8 cellular contexts compared by ENCODE assay signal in genomic region chr4:152352645-152353116, GRCh38.
DNase-seq lines count a peak whose midpoint lies in the region; ATAC-seq, FAIRE-seq and TF ChIP-seq lines count a peak whose summit lies in the region.

No MANE protein-coding gene starts in this region.

- ATAC-seq in right lobe of liver: peak; percentile 85 to 97 (median 92)

- no peaks in the 10 kb centered on the region for H3K27me3 ChIP-seq in right lobe of liver

- peak overlapping the region; percentile 47 to 79 for H3K27ac ChIP-seq in coronary artery
- H3K27ac ChIP-seq in right lobe of liver: no peak overlapping the region
- H3K27ac ChIP-seq in substantia nigra (ENCODE audit: low read depth, low read length, poor library complexity, severe bottlenecking): no peak overlapping the region

- H3K9me3 ChIP-seq in right lobe of liver: no peaks in the 10 kb centered on the region

- 60% methylated on average over 10 of the region's 10 CpGs for WGBS in right lobe of liver (ENCODE audit: insufficient coverage, low coverage, low lambda C conversion rate, missing lambda C conversion rate)

- peaks cover 0 to 7% (median 2%) of the 10 kb centered on the region in 4 donors for H3K4me1 ChIP-seq in right lobe of liver

- DNase-seq in D341Med (ENCODE audit: low spot score): peak; percentile 74
- DNase-seq in GM20000 (ENCODE audit: low spot score): peak; percentile 40
- DNase-seq in HTR-8/SVneo (ENCODE audit: insufficient read length, low spot score): peak; percentile 69
- peak; percentile 53 for DNase-seq in OCI-M1 (lab: John Stamatoyannopoulos, UW)
- peak; percentile 77 for DNase-seq in coronary artery (ENCODE audit: low spot score)
- DNase-seq in right lobe of liver: no peak
- DNase-seq in substantia nigra (lab: John Stamatoyannopoulos, UW): peak in 34 of 49 donors; percentile 1 to 64 (median 16)
- no peak for DNase-seq in effector CD8-positive, alpha-beta T cell (lab: John Stamatoyannopoulos, UW)

- intact Hi-C loops in right lobe of liver (cut with DNase I): no loop called here

- no peaks in the 10 kb centered on the region for H3K36me3 ChIP-seq in right lobe of liver

- H3K4me3 ChIP-seq in coronary artery (peak overlapping the region; percentile 72), right lobe of liver (peak overlapping the region in 1 of 3 donors; percentile 1)

- FAIRE-seq in HTR-8/SVneo (lab: Jason Lieb, UNC): peak; percentile 95

- TF ChIP-seq CTCF in GM20000 (IDR thresholded peaks at IDR 0.05; ENCODE audit: extremely low read depth, missing control alignments): no peak
- no peak for TF ChIP-seq CTCF in coronary artery (IDR thresholded peaks at IDR 0.05)
- TF ChIP-seq CTCF in right lobe of liver (IDR thresholded peaks at IDR 0.05): no peak

- TF ChIP-seq POLR2A in right lobe of liver (IDR thresholded peaks at IDR 0.05): peak; percentile 3

Comparison
In these comparisons a context has a peak if more than half of its experiments do, and no peak if none do; other contexts are left out.
1. DNase-seq: peak in D341Med (single experiment), GM20000 (single experiment), HTR-8/SVneo (single experiment), OCI-M1 (single experiment), coronary artery (single experiment) and substantia nigra (34 of 49); none in right lobe of liver (0 of 3) and effector CD8-positive, alpha-beta T cell (single experiment).
2. H3K27ac ChIP-seq: peak in coronary artery (2 of 2); none in right lobe of liver (0 of 3) and substantia nigra (single experiment).